Comparison of ENCODE assay signal across 24 cellular contexts in the genomic region with DNA sequence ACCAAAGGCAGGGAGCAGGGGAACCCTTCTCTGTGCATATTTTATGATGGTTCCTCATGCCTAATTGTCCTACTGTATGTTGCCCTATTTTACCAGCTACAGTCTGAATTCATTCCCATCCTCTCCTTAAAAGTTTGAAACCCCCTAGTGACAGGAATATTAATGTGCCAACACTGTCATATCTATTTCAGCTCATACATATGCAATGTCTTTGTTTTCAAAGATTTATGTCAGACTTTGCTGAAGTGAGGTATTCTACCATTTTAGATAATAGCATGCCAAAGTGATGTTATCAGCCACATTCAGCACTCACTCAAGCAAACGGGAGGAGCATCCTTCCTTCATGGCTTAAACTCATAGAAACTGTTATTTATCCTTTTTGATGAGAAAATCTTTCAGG.
"Had no signal": no experiment of that assay in that cellular context is flagged by ENCODE, and none has a peak within 500 bp of the region (broad histone marks: within the 10 kb centered on the region; RNA-seq: fewer than 3 reads in every experiment).

No MANE protein-coding gene starts in this region.

- H3K36me3 ChIP-seq: adrenal gland had no signal

- ATAC-seq: activated CD4-positive, alpha-beta T cell treated with anti-CD3 and anti-CD28 coated beads for 36 hours had no signal

- H3K9me3 ChIP-seq: adrenal gland had no signal

- H3K27ac ChIP-seq: adrenal gland, KMS-11, VCaP had no signal

- DNase-seq: activated CD4-positive, alpha-beta memory T cell treated with anti-CD3 and anti-CD28 coated beads, Interleukin-2, amount 10 ng/mL, durations not matched to agents 7 days and 5 days; activated CD4-positive, alpha-beta T cell treated with anti-CD3 and anti-CD28 coated beads for 36 hours; activated CD4-positive, alpha-beta T cell treated with anti-CD3 and anti-CD28 coated beads, Interleukin-2, amount 50 U/mL, for 1 hour; activated CD4-positive, CD25-positive, alpha-beta regulatory T cell; activated CD8-positive, alpha-beta memory T cell treated with anti-CD3 and anti-CD28 coated beads, Interleukin-2, amount 50 U/mL, for 4 hours; activated naive CD4-positive, alpha-beta T cell treated with anti-CD3 and anti-CD28 coated beads, Interleukin-2, amount 50 U/mL, for 16 hours; activated naive CD8-positive, alpha-beta T cell treated with anti-CD3 and anti-CD28 coated beads, Interleukin-2, amount 10 ng/mL, durations not matched to agents 7 days and 5 days; activated T-cell treated with anti-CD3 and anti-CD28 coated beads, Interleukin-2, amount 50 U/mL, for 1 hour; adrenal gland; aorta; central memory CD4-positive, alpha-beta T cell; NCI-H1092; NCI-H1417; NCI-H1694; NCI-H2029; NCI-H2107; NCI-H2171 treated with DMSO at 0.1 percent for 48 hours; NCI-H510A treated with DMSO at 0.1 percent for 48 hours; NCI-H69; NK-92 treated with Interleukin-12 subunit alpha and Interleukin-12 subunit beta, amount 100 ng/mL, for 24 hours; SHP77 treated with DMSO at 0.1 percent for 48 hours; T-helper 1 cell had no signal

- H3K4me1 ChIP-seq: adrenal gland had no signal

- H3K4me2 ChIP-seq: KMS-11 had no signal

- H3K4me3 ChIP-seq: adrenal gland had no signal

- H3K27me3 ChIP-seq: adrenal gland had no signal

- H3K9ac ChIP-seq: KMS-11 had no signal
